ENCODE assay signal across 21 cellular contexts in the genomic region with DNA sequence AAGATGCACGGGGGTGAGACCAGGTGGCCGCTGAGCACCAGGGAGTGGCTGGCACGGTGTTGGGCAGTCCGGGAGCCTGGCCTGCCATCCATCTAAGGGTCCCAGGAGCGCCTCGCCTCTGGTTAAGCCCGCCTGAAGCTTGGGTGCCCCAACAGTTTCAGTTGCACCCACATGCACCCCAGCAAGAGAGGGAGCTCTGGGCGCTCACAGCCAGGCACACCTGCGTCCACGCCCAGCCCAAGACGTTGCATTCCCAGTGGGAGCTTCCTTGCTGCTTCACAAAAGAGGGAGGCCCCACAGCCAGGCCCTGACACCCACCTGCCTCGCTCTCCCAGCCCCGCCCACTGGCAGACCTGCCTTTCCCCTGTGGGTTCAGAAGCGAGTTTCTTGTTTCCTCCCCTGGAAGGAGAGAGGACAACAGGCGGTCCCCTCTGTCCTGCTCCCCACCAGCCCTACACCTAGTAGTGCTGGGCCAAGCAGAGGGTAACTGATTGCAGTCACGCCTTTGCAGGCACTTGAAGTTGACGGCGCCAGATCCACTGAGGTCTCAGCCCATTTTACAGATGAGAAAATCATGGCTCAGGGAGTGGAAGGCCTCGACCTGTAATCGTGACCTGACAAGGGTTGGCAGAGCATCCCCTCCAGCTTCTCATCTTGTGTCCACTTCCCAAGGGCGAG. TPM values are rescaled to one million over a fixed set of nuclear protein-coding genes. Genes with fewer than 3 reads are reported as not detected.
DNase-seq lines count a peak whose midpoint lies in the region; ATAC-seq, FAIRE-seq and TF ChIP-seq lines count a peak whose summit lies in the region.
"Had no signal": no experiment of that assay in that cellular context is flagged by ENCODE, and none has a peak within 500 bp of the region (broad histone marks: within the 10 kb centered on the region; RNA-seq: fewer than 3 reads in every experiment).

No MANE protein-coding gene starts in this region.

- no peaks in the 10 kb centered on the region for H3K36me3 Mint-ChIP-seq in glutamatergic neuron (ENCODE audit: unreplicated experiment)
- no peaks in the 10 kb centered on the region for H3K36me3 Mint-ChIP-seq in natural killer cell treated with Interleukin-12 subunit alpha and Interleukin-12 subunit beta and Interleukin-15 and Interleukin-18, amount 100 ng/mL, for 72 hours
- H3K36me3 Mint-ChIP-seq: activated CD4-positive, alpha-beta memory T cell treated with anti-CD3 and anti-CD28 coated beads for 36 hours had no signal

- DNase-seq in heart left ventricle (peak in 3 of 5 donors; percentile 17 to 57 (median 19)), left ventricle myocardium superior (no peak), glutamatergic neuron (peak; percentile 12), RCC 7860 (ENCODE audit: low spot score) (no peak), NCI-H187 (lab: John Stamatoyannopoulos, UW) (no peak), nucleus accumbens (lab: John Stamatoyannopoulos, UW) (no peak)
- DNase-seq in natural killer cell treated with Interleukin-12 subunit alpha and Interleukin-12 subunit beta and Interleukin-15 and Interleukin-18, amount 100 ng/mL, for 72 hours (ENCODE audit: low spot score) = peak; percentile 54
- DNase-seq: activated CD4-positive, alpha-beta memory T cell treated with anti-CD3 and anti-CD28 coated beads for 36 hours; activated CD4-positive, CD25-positive, alpha-beta regulatory T cell treated with anti-CD3 and anti-CD28 coated beads, Interleukin-2, amount 50 U/mL, for 72 hours; COR-L47; GDM1; NCI-H226 had no signal

- H3K9me3 ChIP-seq in heart left ventricle = no peaks in the 10 kb centered on the region
- H3K9me3 ChIP-seq: Peyer's patch had no signal

- H3K4me3 ChIP-seq in heart left ventricle = no peak overlapping the region
- H3K4me3 ChIP-seq: hepatocyte, Peyer's patch had no signal

- no peak overlapping the region for H3K27ac Mint-ChIP-seq in glutamatergic neuron (ENCODE audit: unreplicated experiment)
- H3K27ac Mint-ChIP-seq in natural killer cell treated with Interleukin-12 subunit alpha and Interleukin-12 subunit beta and Interleukin-15 and Interleukin-18, amount 100 ng/mL, for 72 hours = no peak overlapping the region
- H3K27ac Mint-ChIP-seq: activated CD4-positive, alpha-beta memory T cell treated with anti-CD3 and anti-CD28 coated beads for 36 hours; activated T-helper 2 cell treated with anti-CD3 and anti-CD28 coated beads, Interferon-gamma antibody, Interleukin-2, Interleukin-4, amounts not matched to agents 10 μg/mL and 5 μg/mL and 100 μg/mL, durations not matched to agents 14 hours and 24 hours and 36 hours; stimulated activated naive CD8-positive, alpha-beta T cell treated with anti-CD3 and anti-CD28 coated beads, Interleukin-15, Interleukin-2, amounts not matched to agents 100 ng/mL and 50 ng/mL, for 24 hours had no signal

- H3K4me1 ChIP-seq in heart left ventricle = peaks cover 0 to 43% (median 16%) of the 10 kb centered on the region in 12 donors

- peaks cover 0 to 16% (median 0%) of the 10 kb centered on the region in 9 donors for H3K36me3 ChIP-seq in heart left ventricle
- H3K36me3 ChIP-seq: Peyer's patch had no signal

- no peak for TF ChIP-seq POLR2A in heart left ventricle (IDR thresholded peaks at IDR 0.05)

- whole genome bisulfite sequencing in heart left ventricle, 4 donors = 81 to 87% (median 84%) methylated on average over 21 of the region's 21 CpGs

- H3K9me3 Mint-ChIP-seq in glutamatergic neuron (ENCODE audit: unreplicated experiment) = peaks cover 4% of the 10 kb centered on the region
- no peaks in the 10 kb centered on the region for H3K9me3 Mint-ChIP-seq in natural killer cell treated with Interleukin-12 subunit alpha and Interleukin-12 subunit beta and Interleukin-15 and Interleukin-18, amount 100 ng/mL, for 72 hours
- H3K9me3 Mint-ChIP-seq: activated CD4-positive, alpha-beta memory T cell treated with anti-CD3 and anti-CD28 coated beads for 36 hours; activated T-helper 2 cell treated with anti-CD3 and anti-CD28 coated beads, Interferon-gamma antibody, Interleukin-2, Interleukin-4, amounts not matched to agents 10 μg/mL and 5 μg/mL and 100 μg/mL, durations not matched to agents 14 hours and 24 hours and 36 hours; stimulated activated naive CD8-positive, alpha-beta T cell treated with anti-CD3 and anti-CD28 coated beads, Interleukin-15, Interleukin-2, amounts not matched to agents 100 ng/mL and 50 ng/mL, for 24 hours had no signal

- peaks cover 12% of the 10 kb centered on the region for H3K27me3 Mint-ChIP-seq in glutamatergic neuron (ENCODE audit: unreplicated experiment)
- no peaks in the 10 kb centered on the region for H3K27me3 Mint-ChIP-seq in natural killer cell treated with Interleukin-12 subunit alpha and Interleukin-12 subunit beta and Interleukin-15 and Interleukin-18, amount 100 ng/mL, for 72 hours
- H3K27me3 Mint-ChIP-seq: activated CD4-positive, alpha-beta memory T cell treated with anti-CD3 and anti-CD28 coated beads for 36 hours; stimulated activated naive CD8-positive, alpha-beta T cell treated with anti-CD3 and anti-CD28 coated beads, Interleukin-15, Interleukin-2, amounts not matched to agents 100 ng/mL and 50 ng/mL, for 24 hours had no signal

- intact Hi-C loops in heart left ventricle (cut with DNase I) (loop anchor here in 1 of 10 donors (5.0 kb wide), 1 partner anchor 33 kb away; no protein-coding TSS in a partner anchor), left ventricle myocardium superior (cut with micrococcal nuclease) (no loop called here)

- no peaks in the 10 kb centered on the region for H3K27me3 ChIP-seq in heart left ventricle
- H3K27me3 ChIP-seq: hepatocyte, Peyer's patch had no signal

- peaks cover 12% of the 10 kb centered on the region for H3K4me1 Mint-ChIP-seq in glutamatergic neuron (ENCODE audit: low read depth, unreplicated experiment)
- peaks cover 25 to 32% of the 10 kb centered on the region in 2 donors for H3K4me1 Mint-ChIP-seq in natural killer cell treated with Interleukin-12 subunit alpha and Interleukin-12 subunit beta and Interleukin-15 and Interleukin-18, amount 100 ng/mL, for 72 hours (ENCODE audit: low read depth in 2 of 2)

- FAIRE-seq in RCC 7860 (lab: Jason Lieb, UNC) = no peak
- FAIRE-seq: frontal cortex, GM19239, H54, TTC549 had no signal

- no peak overlapping the region for H3K4me3 Mint-ChIP-seq in glutamatergic neuron (ENCODE audit: unreplicated experiment)
- H3K4me3 Mint-ChIP-seq in natural killer cell treated with Interleukin-12 subunit alpha and Interleukin-12 subunit beta and Interleukin-15 and Interleukin-18, amount 100 ng/mL, for 72 hours = no peak overlapping the region
- H3K4me3 Mint-ChIP-seq: activated CD4-positive, alpha-beta memory T cell treated with anti-CD3 and anti-CD28 coated beads for 36 hours; stimulated activated naive CD8-positive, alpha-beta T cell treated with anti-CD3 and anti-CD28 coated beads, Interleukin-15, Interleukin-2, amounts not matched to agents 100 ng/mL and 50 ng/mL, for 24 hours had no signal

- ATAC-seq in heart left ventricle (no peak), left ventricle myocardium superior (no peak), GM18870 (IDR thresholded peaks at IDR 0.05; ENCODE audit: unreplicated experiment) (no peak)
- no peak for ATAC-seq in natural killer cell treated with Interleukin-12 subunit alpha and Interleukin-12 subunit beta and Interleukin-15 and Interleukin-18, amount 100 ng/mL, for 72 hours

- TF ChIP-seq CTCF in heart left ventricle (IDR thresholded peaks at IDR 0.05) (no peak), glutamatergic neuron (IDR thresholded peaks at IDR 0.05; ENCODE audit: partially characterized antibody, unreplicated experiment) (no peak)

- H3K27ac ChIP-seq in heart left ventricle = no peak overlapping the region
- H3K27ac ChIP-seq: hepatocyte, Peyer's patch had no signal

RNA-seq across cellular contexts. Expression of gene OSBPL5, which starts 35.4 kb away (rescaled TPM):
- total RNA-seq in heart left ventricle (10 to 100 TPM; 10.1 to 27.7 (median 17.0) TPM), left ventricle myocardium superior (15.9 TPM), glutamatergic neuron (ENCODE audit: unreplicated experiment) (115 TPM)
- 10 to 100 TPM; 11.1 to 11.2 TPM for polyA plus RNA-seq in heart left ventricle
- 10 to 100 TPM; 58.3 to 74.6 TPM for total RNA-seq in natural killer cell treated with Interleukin-12 subunit alpha and Interleukin-12 subunit beta and Interleukin-15 and Interleukin-18, amount 100 ng/mL, for 72 hours

Comparison
In these comparisons a context has a peak if more than half of its experiments do, and no peak if none do; other contexts are left out.
1. DNase-seq: peak in heart left ventricle (3 of 5), glutamatergic neuron (single experiment) and natural killer cell treated with Interleukin-12 subunit alpha and Interleukin-12 subunit beta and Interleukin-15 and Interleukin-18, amount 100 ng/mL, for 72 hours (single experiment); none in left ventricle myocardium superior (single experiment), RCC 7860 (single experiment), NCI-H187 (0 of 2) and nucleus accumbens (0 of 56).